ENCODE assay signal across 10 cellular contexts in genomic region chr4:157115613-157116340, GRCh38. TPM values are rescaled to one million over a fixed set of nuclear protein-coding genes. Genes with fewer than 3 reads are reported as not detected.
DNase-seq lines count a peak whose midpoint lies in the region; ATAC-seq, FAIRE-seq and TF ChIP-seq lines count a peak whose summit lies in the region.
"Had no signal": no experiment of that assay in that cellular context is flagged by ENCODE, and none has a peak within 500 bp of the region (broad histone marks: within the 10 kb centered on the region; RNA-seq: fewer than 3 reads in every experiment).

No MANE protein-coding gene starts in this region.

- FAIRE-seq in A549 (lab: Jason Lieb, UNC) = no peak

- H3K4me2 ChIP-seq in A549 = peak overlapping the region; percentile 40

- POLR2A ChIA-PET in A549 (lab: Yijun Ruan, JAX) = no interaction called here

- CTCF ChIA-PET in A549 (lab: Yijun Ruan, JAX) = no interaction called here

- ATAC-seq in A549 (0 out of 6 replicates have a peak, but pooled peaks of 1 of the 2 experiments have one; percentile 50), GM18505 (IDR thresholded peaks at IDR 0.05; ENCODE audit: unreplicated experiment) (no peak)

- TF ChIP-seq EP300 in A549 (IDR thresholded peaks at IDR 0.05) = no peak

- WGBS in A549 (ENCODE audit: missing lambda C conversion rate) = 61% methylated on average over 3 of the region's 3 CpGs

- H3K9me3 ChIP-seq in A549 = no peaks in the 10 kb centered on the region

- peaks cover 14% of the 10 kb centered on the region; the same call in 2 of the 3 replicates for H3K4me1 ChIP-seq in A549

- peak overlapping the region; percentile 56 to 78; a peak in 5 of 6 replicates for H3K27ac ChIP-seq in A549

- DNase-seq in A549 (ENCODE audit: low read depth in 1 of 2, low spot score in 1 of 2) (peak; percentile 1 to 8), HPDE6-E6E7 (ENCODE audit: extremely low spot score) (peak; percentile 19), amniotic stem cell (lab: John Stamatoyannopoulos, UW) (peak; percentile 1), hepatic stellate cell (ENCODE audit: low spot score) (peak; percentile 2), LoVo (ENCODE audit: low spot score) (no peak), middle frontal gyrus (ENCODE audit: extremely low spot score, low spot score) (no peak)
- no peak for DNase-seq in stimulated activated CD4-positive, alpha-beta T cell treated with anti-CD3 and anti-CD28 coated beads, Interleukin-4, amount 100 ng/mL, for 1 hour
- DNase-seq: NCI-H510A, nucleus accumbens had no signal

- no peak for TF ChIP-seq CTCF in A549 (IDR thresholded peaks at IDR 0.05)

- H3K4me3 ChIP-seq in A549 = no peak overlapping the region

- no peak for TF ChIP-seq RAD21 in A549 (conservative IDR thresholded peaks at IDR 0.05 in 1 of 2, IDR thresholded peaks at IDR 0.05 in 1 of 2)

- TF ChIP-seq POLR2A in A549 (IDR thresholded peaks at IDR 0.05; ENCODE audit: low read length) (no peak), GM18505 (IDR thresholded peaks at IDR 0.05; ENCODE audit: borderline replicate concordance, extremely low read depth, insufficient read depth, insufficient read length) (no peak)

TF ChIP-seq in A549, 52 proteins besides CTCF, POLR2A, EP300 and RAD21:
- no peak for TF ChIP-seq GATA3 (IDR thresholded peaks at IDR 0.05; ENCODE audit: borderline replicate concordance)
- TF ChIP-seq ZFP36 (IDR thresholded peaks at IDR 0.05; ENCODE audit: borderline replicate concordance, partially characterized antibody) = no peak
- TF ChIP-seq CEBPB (IDR thresholded peaks at IDR 0.05) = peak in 1 of 2 experiments; percentile 33; a peak in 1 of 4 replicates
- TF ChIP-seq FOSB (CRISPR knock-in tag; IDR thresholded peaks at IDR 0.05) = no peak
- no peak for TF ChIP-seq FOSL2 (IDR thresholded peaks at IDR 0.05)
- no peak for TF ChIP-seq FOSL2 (CRISPR knock-in tag; IDR thresholded peaks at IDR 0.05)
- TF ChIP-seq EHF (CRISPR knock-in tag; IDR thresholded peaks at IDR 0.05) = no peak
- no peak for TF ChIP-seq MAFK (IDR thresholded peaks at IDR 0.05; ENCODE audit: partially characterized antibody)
- TF ChIP-seq ESRRA (IDR thresholded peaks at IDR 0.05; ENCODE audit: borderline replicate concordance, low read length) = no peak
- TF ChIP-seq MYC (IDR thresholded peaks at IDR 0.05; ENCODE audit: borderline replicate concordance, low read length) = no peak

RNA-seq across cellular contexts. Expression of gene GLRB, which starts 39.8 kb away (rescaled TPM):
- polyA plus RNA-seq in A549 (2011; rRNA removed) (2.7 and 3.1 TPM in 2 replicates), A549 (2017; fragmentation: RNase III; extraction: RNeasy Plus Mini Kit Qiagen cat#74134 plus additional on column Dnase treatment) (1.8 to 2.7 TPM (median 2.2 TPM) in 3 replicates)
- polyA plus RNA-seq in A549 (2012; cell fraction: cytosol; rRNA removed) = 0.34 and 0.35 TPM in 2 replicates
- polyA plus RNA-seq in A549 (2012; cell fraction: nucleus; rRNA removed) = 0.31 and 0.53 TPM in 2 replicates
- 1.2 and 1.7 TPM in 2 replicates for polyA minus RNA-seq in A549 (2011; rRNA and poly(A)+ RNA removed)

Comparison
In these comparisons a context has a peak if more than half of its experiments do, and no peak if none do; other contexts are left out.
1. DNase-seq: peak in A549 (2 of 2), HPDE6-E6E7 (single experiment), amniotic stem cell (single experiment) and hepatic stellate cell (single experiment); none in stimulated activated CD4-positive, alpha-beta T cell treated with anti-CD3 and anti-CD28 coated beads, Interleukin-4, amount 100 ng/mL, for 1 hour (single experiment), LoVo (single experiment) and middle frontal gyrus (single experiment).